ENCODE assay signal across 19 cellular contexts in the genomic region with DNA sequence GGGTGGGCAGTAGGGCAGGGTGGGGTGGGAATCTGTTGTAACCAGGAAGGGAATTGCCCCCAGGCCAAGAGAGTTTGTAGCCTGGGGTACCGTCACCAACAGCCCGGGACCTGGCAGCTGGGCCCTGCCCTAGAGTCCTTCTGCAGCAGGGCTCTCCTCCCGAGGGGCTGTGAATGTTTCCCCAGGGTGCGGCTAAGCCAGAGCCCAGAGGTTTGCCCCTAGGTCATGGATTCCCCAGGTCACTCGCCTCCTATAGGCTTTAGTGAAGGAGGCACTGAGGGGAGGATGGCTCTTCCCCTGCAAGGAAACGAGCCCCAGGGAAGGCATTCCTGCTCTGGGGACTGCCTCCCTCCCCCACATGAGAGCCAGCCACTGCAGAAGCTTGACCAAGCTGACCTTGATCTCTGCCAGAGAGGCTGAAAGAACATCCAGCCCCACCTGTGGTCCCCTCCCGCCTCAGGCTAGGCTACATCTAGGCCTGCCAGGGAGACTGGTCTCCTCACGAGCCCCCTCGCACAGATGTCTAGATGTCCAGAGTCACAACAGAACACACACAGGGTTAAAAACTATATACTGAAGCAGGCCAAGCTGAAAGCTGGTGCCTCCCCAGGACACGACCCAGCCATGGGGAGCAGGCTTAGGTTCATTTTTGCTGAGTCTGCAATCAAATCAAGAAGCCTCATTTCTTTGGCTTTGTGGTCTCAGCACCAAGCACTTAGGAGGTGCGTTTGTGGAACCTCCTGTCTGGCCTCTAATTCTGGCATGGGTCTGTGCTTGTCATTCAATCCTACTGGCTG.
DNase-seq lines count a peak whose midpoint lies in the region; ATAC-seq and TF ChIP-seq lines count a peak whose summit lies in the region.
"Had no signal": no experiment of that assay in that cellular context is flagged by ENCODE, and none has a peak within 500 bp of the region (broad histone marks: within the 10 kb centered on the region; RNA-seq: fewer than 3 reads in every experiment).

No MANE protein-coding gene starts in this region.

- no peaks in the 10 kb centered on the region for H4K20me1 ChIP-seq in IMR-90 (ENCODE audit: insufficient read depth, low read length)
- no peaks in the 10 kb centered on the region for H4K20me1 ChIP-seq in neural progenitor cell (ENCODE audit: low read depth)

- no peaks in the 10 kb centered on the region for H3K79me1 ChIP-seq in IMR-90 (ENCODE audit: low read depth in 1 of 2, low read length in 2 of 2)

- H2BK120ac ChIP-seq in IMR-90 (ENCODE audit: low read depth, low read length), result no peak overlapping the region

- no peaks in the 10 kb centered on the region for H3K36me3 ChIP-seq in IMR-90 (ENCODE audit: control insufficient read depth, insufficient read depth, low read length)
- no peaks in the 10 kb centered on the region for H3K36me3 ChIP-seq in endodermal cell (ENCODE audit: control insufficient read depth, insufficient read depth, low read length)
- no peaks in the 10 kb centered on the region for H3K36me3 ChIP-seq in neural progenitor cell
- H3K36me3 ChIP-seq: BE2C had no signal

- no peak overlapping the region for H3K4ac ChIP-seq in IMR-90 (ENCODE audit: low read depth, low read length)

- 50% methylated on average over 2 of the region's 11 CpGs; no CpG with 5 or more reads in 1 of the 2 experiments for WGBS in IMR-90 (ENCODE audit: extremely low coverage in 2 of 2, insufficient read length in 1 of 2), 2 experiments
- 83 to 84% methylated on average over 6 to 11 of the region's 11 CpGs for WGBS in endodermal cell (ENCODE audit: insufficient coverage in 1 of 2, insufficient read length in 1 of 2), 2 experiments

- H3K4me2 ChIP-seq in IMR-90 (ENCODE audit: low read depth, low read length) (no peak overlapping the region), neural progenitor cell (no peak overlapping the region)

- no peak overlapping the region for H2BK15ac ChIP-seq in IMR-90 (ENCODE audit: low read depth, low read length)

- no peaks in the 10 kb centered on the region for H3K9me1 ChIP-seq in IMR-90 (ENCODE audit: insufficient read depth, low read length)

- H3K27ac Mint-ChIP-seq in endodermal cell (no peak overlapping the region), neural progenitor cell (peak overlapping the region; percentile 76)
- H3K27ac Mint-ChIP-seq: CD4-positive, alpha-beta memory T cell; IgD-negative memory B cell had no signal

- H2BK20ac ChIP-seq in IMR-90 (ENCODE audit: low read depth, low read length), result no peak overlapping the region

- no peak overlapping the region for H3K27ac ChIP-seq in IMR-90 (ENCODE audit: insufficient read depth, low read length)
- no peak overlapping the region for H3K27ac ChIP-seq in endodermal cell (ENCODE audit: low read depth, low read length)
- H3K27ac ChIP-seq in neural progenitor cell, result no peak overlapping the region

- H3K9me3 ChIP-seq in IMR-90 (ENCODE audit: control insufficient read depth, insufficient read depth, low read length) (no peaks in the 10 kb centered on the region; the same call in 1 of the 2 replicates), endodermal cell (ENCODE audit: control insufficient read depth, low read length) (no peaks in the 10 kb centered on the region), neural progenitor cell (ENCODE audit: low read depth) (no peaks in the 10 kb centered on the region)
- H3K9me3 ChIP-seq: BE2C had no signal

- dilution Hi-C loops in IMR-90 (cut with HindIII; ENCODE audit: low sequenced_read_pairs, unreplicated experiment), result no loop called here

- intact Hi-C loops in IMR-90 (cut with micrococcal nuclease), result no loop called here

- H2AFZ ChIP-seq in IMR-90 (replicated peaks; ENCODE audit: low read length, poor library complexity), result peak overlapping the region; percentile 21
- H2AFZ ChIP-seq in neural progenitor cell (replicated peaks), result no peak overlapping the region

- H3K9ac ChIP-seq in IMR-90 (ENCODE audit: low read depth, low read length) (no peak overlapping the region), endodermal cell (ENCODE audit: extremely low read depth, low read length, poor library complexity, severe bottlenecking) (no peak overlapping the region), neural progenitor cell (no peak overlapping the region)

- in situ Hi-C loops in IMR-90 (cut with MboI; ENCODE audit: low sequenced_read_pairs), result no loop called here

- no peak for TF ChIP-seq POLR2A in IMR-90 (IDR thresholded peaks at IDR 0.05; ENCODE audit: low read depth, low read length)

- no peaks in the 10 kb centered on the region for H3K36me3 Mint-ChIP-seq in endodermal cell (ENCODE audit: low read depth)
- H3K36me3 Mint-ChIP-seq in neural progenitor cell, result no peaks in the 10 kb centered on the region
- H3K36me3 Mint-ChIP-seq: CD4-positive, alpha-beta memory T cell; IgD-negative memory B cell had no signal

- POLR2A ChIA-PET in IMR-90 (lab: Charles Lee; ENCODE audit: unreplicated experiment), result no interaction called here

- H4K91ac ChIP-seq in IMR-90 (ENCODE audit: insufficient read depth, low read depth, low read length), result no peak overlapping the region

- BruUV-seq in IMR-90 (replicated peaks; lab: Mats Ljungman, UMichigan), result no TSS peak

- H3K4me1 ChIP-seq in IMR-90 (ENCODE audit: control insufficient read depth, insufficient read depth, low read length) (no peaks in the 10 kb centered on the region), endodermal cell (ENCODE audit: control insufficient read depth, insufficient read depth, low read length) (no peaks in the 10 kb centered on the region), neural progenitor cell (peaks cover 15% of the 10 kb centered on the region)
- H3K4me1 ChIP-seq: BE2C had no signal

- H3K9me3 Mint-ChIP-seq in endodermal cell (peaks cover 11% of the 10 kb centered on the region), neural progenitor cell (no peaks in the 10 kb centered on the region)

- H2AK9ac ChIP-seq in IMR-90 (replicated peaks; ENCODE audit: low read depth, low read length, poor library complexity), result no peak overlapping the region

- H3K27me3 ChIP-seq in IMR-90 (ENCODE audit: control insufficient read depth, insufficient read depth, low read length) (peaks cover 1% of the 10 kb centered on the region; the same call in 1 of the 2 replicates), endodermal cell (ENCODE audit: control insufficient read depth, insufficient read depth, low read length, poor library complexity, severe bottlenecking) (no peaks in the 10 kb centered on the region), neural progenitor cell (no peaks in the 10 kb centered on the region)
- H3K27me3 ChIP-seq: BE2C had no signal

- no peak overlapping the region for H3K23ac ChIP-seq in IMR-90 (ENCODE audit: low read depth, low read length)

- no peak overlapping the region for H3K18ac ChIP-seq in IMR-90 (ENCODE audit: low read depth, low read length)

- TF ChIP-seq CTCF in IMR-90 (conservative IDR thresholded peaks at IDR 0.05; ENCODE audit: low read depth, low read length) (no peak), endodermal cell (conservative IDR thresholded peaks at IDR 0.05) (no peak), neural progenitor cell (IDR thresholded peaks at IDR 0.05) (no peak)

- DNase-seq in ELF-1 (ENCODE audit: low read depth, low spot score) (peak; percentile 69), IMR-90 (no peak), endodermal cell (peak; percentile 47), neural progenitor cell (ENCODE audit: low spot score) (no peak), SKM-1 (lab: John Stamatoyannopoulos, UW; ENCODE audit: unreplicated experiment) (no peak), NCI-H345 (lab: John Stamatoyannopoulos, UW) (no peak)
- DNase-seq: BE2C; CD4-positive, alpha-beta memory T cell; DMS79 treated with DMSO at 0.1 percent for 48 hours; GDM1; H7; NCI-H1436 treated with DMSO at 0.1 percent for 48 hours; NCI-H2107; NCI-H226; NCI-H526 treated with DMSO at 0.1 percent for 48 hours; NK-92 treated with Interleukin-12 subunit alpha and Interleukin-12 subunit beta, amount 100 ng/mL, for 24 hours had no signal

- CTCF ChIA-PET in IMR-90 (lab: Yijun Ruan, JAX), result no interaction called here

- H3K4me3 ChIP-seq in IMR-90 (ENCODE audit: insufficient read depth, low read depth, low read length) (no peak overlapping the region), endodermal cell (ENCODE audit: low read length) (no peak overlapping the region), neural progenitor cell (no peak overlapping the region)

- peaks cover 4% of the 10 kb centered on the region for H3F3A ChIP-seq in neural progenitor cell (ENCODE audit: low read depth)

- TF ChIP-seq RAD21 in IMR-90 (IDR thresholded peaks at IDR 0.05; ENCODE audit: low read length), result no peak

- no peak overlapping the region for H3K14ac ChIP-seq in IMR-90 (replicated peaks; ENCODE audit: low read depth, low read length)

- no peaks in the 10 kb centered on the region for H3K4me1 Mint-ChIP-seq in endodermal cell
- H3K4me1 Mint-ChIP-seq in neural progenitor cell, result peaks cover 11% of the 10 kb centered on the region

- H3K4me3 Mint-ChIP-seq in endodermal cell (no peak overlapping the region), neural progenitor cell (no peak overlapping the region)
- H3K4me3 Mint-ChIP-seq: CD4-positive, alpha-beta memory T cell; IgD-negative memory B cell had no signal

- H4K5ac ChIP-seq in IMR-90 (ENCODE audit: low read depth, low read length), result no peak overlapping the region

- H3K79me2 ChIP-seq in neural progenitor cell (ENCODE audit: low read depth), result no peaks in the 10 kb centered on the region

- no peak overlapping the region for H3K56ac ChIP-seq in IMR-90 (ENCODE audit: extremely low read depth, insufficient read depth, low read length)

- H2AK5ac ChIP-seq in IMR-90 (ENCODE audit: low read depth, low read length), result no peak overlapping the region

- no peak for ATAC-seq in IMR-90 (ENCODE audit: low read depth)
- no peak for ATAC-seq in GM21717 (IDR thresholded peaks at IDR 0.05; ENCODE audit: unreplicated experiment)
- no peak for ATAC-seq in GM18861 (IDR thresholded peaks at IDR 0.05; ENCODE audit: unreplicated experiment)

- H4K8ac ChIP-seq in IMR-90 (ENCODE audit: low read depth in 2 of 2, low read length in 2 of 2), result no peak overlapping the region

- no peak overlapping the region for H2BK5ac ChIP-seq in IMR-90 (ENCODE audit: low read depth, low read length, poor library complexity, severe bottlenecking)

- H3K27me3 Mint-ChIP-seq in endodermal cell (ENCODE audit: insufficient read depth), result peaks cover 2% of the 10 kb centered on the region
- peaks cover 9% of the 10 kb centered on the region for H3K27me3 Mint-ChIP-seq in neural progenitor cell (ENCODE audit: insufficient read depth, low read depth)
- H3K27me3 Mint-ChIP-seq: CD4-positive, alpha-beta memory T cell had no signal

TF ChIP-seq in IMR-90, 13 proteins besides CTCF, POLR2A, EP300 and RAD21 (continues in another document):
- no peak for TF ChIP-seq MXI1 (IDR thresholded peaks at IDR 0.05; ENCODE audit: borderline replicate concordance, low read depth, low read length)
- TF ChIP-seq NFE2L2 (IDR thresholded peaks at IDR 0.05; ENCODE audit: low read depth, low read length), result no peak
- no peak for TF ChIP-seq FOS (IDR thresholded peaks at IDR 0.05; ENCODE audit: low read depth, low read length)
- no peak for TF ChIP-seq BHLHE40 (IDR thresholded peaks at IDR 0.05; ENCODE audit: low read depth, low read length)
- peak; percentile 80 for TF ChIP-seq MAFK (IDR thresholded peaks at IDR 0.05; ENCODE audit: low read depth, low read length)

Comparison
In these comparisons a context has a peak if more than half of its experiments do, and no peak if none do; other contexts are left out.
1. DNase-seq: peak in ELF-1 (single experiment) and endodermal cell (single experiment); none in IMR-90 (single experiment), neural progenitor cell (single experiment), SKM-1 (single experiment) and NCI-H345 (single experiment).